In the genomic region with DNA sequence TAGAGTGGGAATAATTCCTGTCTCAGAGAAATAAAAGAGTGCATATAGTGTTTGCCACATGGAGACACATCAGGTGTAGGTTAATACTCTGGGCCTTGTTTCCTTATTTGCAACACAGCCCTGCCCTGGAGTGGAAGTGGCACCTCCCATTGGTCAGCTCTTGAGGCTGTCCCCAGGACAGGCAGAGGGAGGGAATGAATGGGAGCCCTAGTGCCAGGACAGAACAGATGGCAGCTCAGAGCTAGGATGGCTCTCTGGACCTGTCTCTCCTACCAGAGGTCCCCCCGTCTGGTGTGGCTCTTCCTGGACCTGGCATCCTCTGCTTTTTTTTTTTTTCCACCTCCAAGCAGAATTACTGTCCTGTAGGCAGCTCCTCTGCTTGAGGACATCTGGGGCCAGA, we compare ENCODE assay signal across 9 cellular contexts. TPM values are rescaled to one million over a fixed set of nuclear protein-coding genes. Genes with fewer than 3 reads are reported as not detected.
DNase-seq lines count a peak whose midpoint lies in the region; ATAC-seq and TF ChIP-seq lines count a peak whose summit lies in the region.
"Had no signal": no experiment of that assay in that cellular context is flagged by ENCODE, and none has a peak within 500 bp of the region (broad histone marks: within the 10 kb centered on the region; RNA-seq: fewer than 3 reads in every experiment).

No MANE protein-coding gene starts in this region.

- H3K36me3 ChIP-seq in heart right ventricle: peaks cover 0 to 24% (median 0%) of the 10 kb centered on the region in 9 donors
- no peaks in the 10 kb centered on the region for H3K36me3 ChIP-seq in mucosa of descending colon (ENCODE audit: low read depth)
- no peaks in the 10 kb centered on the region for H3K36me3 ChIP-seq in vagina

- H3K9me3 ChIP-seq in heart right ventricle: no peaks in the 10 kb centered on the region
- no peaks in the 10 kb centered on the region for H3K9me3 ChIP-seq in mucosa of descending colon
- no peaks in the 10 kb centered on the region for H3K9me3 ChIP-seq in vagina

- H3K27ac ChIP-seq in heart right ventricle (peak overlapping the region in 6 of 10 donors; percentile 6 to 79 (median 74)), vagina (peak overlapping the region; percentile 78)

- TF ChIP-seq CTCF in heart right ventricle (IDR thresholded peaks at IDR 0.05) (no peak), chondrocyte (IDR thresholded peaks at IDR 0.05) (no peak), mucosa of descending colon (IDR thresholded peaks at IDR 0.05) (no peak), vagina (IDR thresholded peaks at IDR 0.05) (no peak)

- H3K9me3 Mint-ChIP-seq in chondrocyte (ENCODE audit: low read depth): no peaks in the 10 kb centered on the region

- intact Hi-C loops in heart right ventricle (cut with DNase I): loop anchor here in 1 of 10 donors (5.0 kb wide), 1 partner anchor 35 kb away; the partner anchor contains the start of gene LIMK2
- intact Hi-C loops in Right ventricle myocardium inferior (cut with DNase I): no loop called here
- intact Hi-C loops in mucosa of descending colon (cut with DNase I, micrococcal nuclease): no loop called here
- intact Hi-C loops in vagina (cut with DNase I): no loop called here

- DNase-seq in heart right ventricle: no peak
- DNase-seq in Right ventricle myocardium inferior (ENCODE audit: missing footprints): no peak
- no peak for DNase-seq in chondrocyte (ENCODE audit: low spot score)
- no peak for DNase-seq in mucosa of descending colon
- DNase-seq in vagina (ENCODE audit: extremely low spot score in 2 of 2): no peak
- no peak for DNase-seq in left lobe of liver (ENCODE audit: low spot score)
- no peak for DNase-seq in NCI-H345 (lab: John Stamatoyannopoulos, UW)
- DNase-seq: NCI-H1436 had no signal

- H3K27me3 ChIP-seq in heart right ventricle (no peaks in the 10 kb centered on the region), vagina (no peaks in the 10 kb centered on the region)

- peaks cover 76% of the 10 kb centered on the region for H3K4me1 Mint-ChIP-seq in chondrocyte (ENCODE audit: low read depth)

- H3K4me3 Mint-ChIP-seq in chondrocyte (ENCODE audit: unreplicated experiment): peak overlapping the region; percentile 85

- ATAC-seq in heart right ventricle (peak in 5 of 8 donors; percentile 7 to 39 (median 16)), Right ventricle myocardium inferior (no peak), mucosa of descending colon (peak; percentile 78), left lobe of liver (no peak), GM19467 (IDR thresholded peaks at IDR 0.05; ENCODE audit: unreplicated experiment) (no peak)

- WGBS in heart right ventricle, 2 donors: 31 to 35% methylated on average over 1 of the region's 1 CpG

- H3K4me3 ChIP-seq in heart right ventricle (peak overlapping the region in 9 of 10 donors; percentile 43 to 67 (median 61)), mucosa of descending colon (no peak overlapping the region), vagina (peak overlapping the region; percentile 52 to 70)

- no peaks in the 10 kb centered on the region for H3K36me3 Mint-ChIP-seq in chondrocyte (ENCODE audit: low read depth)

- peak overlapping the region; percentile 85 for H3K27ac Mint-ChIP-seq in chondrocyte (ENCODE audit: unreplicated experiment)

- H3K4me1 ChIP-seq in heart right ventricle (peaks cover 16 to 60% (median 48%) of the 10 kb centered on the region in 9 donors), mucosa of descending colon (ENCODE audit: low read depth) (peaks cover 37% of the 10 kb centered on the region), vagina (peaks cover 48% of the 10 kb centered on the region)

- H3K27me3 Mint-ChIP-seq in chondrocyte (ENCODE audit: low read depth): no peaks in the 10 kb centered on the region

- no peak for TF ChIP-seq POLR2A in vagina (IDR thresholded peaks at IDR 0.05)

RNA-seq across cellular contexts. Expression of gene LIMK2, which starts 35.6 kb away (rescaled TPM):
- 10 to 100 TPM in 5 of 10 donors, 1 to 10 TPM in 5; 6.5 to 18.8 (median 9.7) TPM for total RNA-seq in heart right ventricle
- 10 to 100 TPM in 1 of 2 donors, 1 to 10 TPM in 1; 6.0 to 12.1 TPM for polyA plus RNA-seq in heart right ventricle
- 11.6 TPM for total RNA-seq in Right ventricle myocardium inferior
- 54.4 to 91.0 TPM (median 58.6 TPM) in 3 replicates for total RNA-seq in chondrocyte
- total RNA-seq in mucosa of descending colon: 100 to 1,000 TPM in 2 of 3 donors, 10 to 100 TPM in 1; 76.7 to 137 (median 120) TPM
- 120 TPM for total RNA-seq in vagina
- 7.3 TPM for total RNA-seq in left lobe of liver

RNA-seq across cellular contexts. Expression of gene PIK3IP1, which starts 44.6 kb away (rescaled TPM):
- total RNA-seq in heart right ventricle (10 to 100 TPM in 9 of 10 donors, 1 to 10 TPM in 1; 3.6 to 28.6 (median 17.6) TPM), Right ventricle myocardium inferior (13.7 TPM), chondrocyte (5.0 to 6.8 TPM (median 5.6 TPM) in 3 replicates), mucosa of descending colon (10 to 100 TPM; 17.1 to 24.7 (median 22.8) TPM), vagina (32.4 TPM), left lobe of liver (3.2 TPM)
- 1 to 10 TPM; 3.7 to 7.9 TPM for polyA plus RNA-seq in heart right ventricle

Comparison
In these comparisons a context has a peak if more than half of its experiments do, and no peak if none do; other contexts are left out.
1. ATAC-seq: peak in heart right ventricle (5 of 8) and mucosa of descending colon (single experiment); none in Right ventricle myocardium inferior (single experiment), left lobe of liver (single experiment) and GM19467 (single experiment).